8 cellular contexts compared by ENCODE assay signal in genomic region chr3:183884097-183884436, GRCh38. TPM values are rescaled to one million over a fixed set of nuclear protein-coding genes. Genes with fewer than 3 reads are reported as not detected.
DNase-seq lines count a peak whose midpoint lies in the region; ATAC-seq, FAIRE-seq and TF ChIP-seq lines count a peak whose summit lies in the region.

No MANE protein-coding gene starts in this region.

- H3K9me3 ChIP-seq in keratinocyte (ENCODE audit: control insufficient read depth, low read depth, low read length) (no peaks in the 10 kb centered on the region), thoracic aorta (no peaks in the 10 kb centered on the region)

- H3K4me3 ChIP-seq in keratinocyte (ENCODE audit: control insufficient read depth in 2 of 3, extremely low read depth in 1 of 3, insufficient read depth in 2 of 3, low read depth in 1 of 3, low read length in 3 of 3) (peak overlapping the region; percentile 77 to 90 (median 85)), thoracic aorta (peak overlapping the region; percentile 82)

- FAIRE-seq in keratinocyte (lab: Jason Lieb, UNC), result no peak

- H3K9ac ChIP-seq in keratinocyte (ENCODE audit: control insufficient read depth, extremely low read depth, insufficient read depth, low read length), result peak overlapping the region; percentile 85

- peak overlapping the region; percentile 73 for H3K27ac ChIP-seq in keratinocyte (ENCODE audit: control insufficient read depth, insufficient read depth, low read length)
- H3K27ac ChIP-seq in thoracic aorta, result peak overlapping the region; percentile 60 to 62

- peak overlapping the region; percentile 88 for H3K4me2 ChIP-seq in keratinocyte (ENCODE audit: control insufficient read depth, extremely low read depth, insufficient read depth, low read depth, low read length)

- TF ChIP-seq CTCF in keratinocyte (optimal IDR thresholded peaks at IDR 0.05 in 1 of 3, IDR thresholded peaks at IDR 0.05 in 1 of 3, conservative IDR thresholded peaks at IDR 0.05 in 1 of 3; ENCODE audit: extremely low read depth in 1 of 3, insufficient read depth in 2 of 3, low read length in 3 of 3) (no peak), thoracic aorta (IDR thresholded peaks at IDR 0.05) (no peak)

- no peaks in the 10 kb centered on the region for H3K36me3 ChIP-seq in keratinocyte (ENCODE audit: control insufficient read depth in 2 of 2, extremely low read depth in 1 of 2, insufficient read depth in 2 of 2, low read length in 2 of 2)
- H3K36me3 ChIP-seq in thoracic aorta, result no peaks in the 10 kb centered on the region

- H3K79me2 ChIP-seq in keratinocyte (ENCODE audit: control insufficient read depth, insufficient read depth, low read length), result peaks cover 51% of the 10 kb centered on the region

- H3K9me3 Mint-ChIP-seq in activated CD4-positive, alpha-beta T cell treated with anti-CD3 and anti-CD28 coated beads, Interleukin-2, amount 10 ng/mL, durations not matched to agents 7 days and 5 days, result no peaks in the 10 kb centered on the region
- H3K9me3 Mint-ChIP-seq in activated T-helper 17 cell treated with anti-CD3 and anti-CD28 coated beads, Interleukin-2, amount 50 U/mL, for 72 hours, result no peaks in the 10 kb centered on the region

- peak overlapping the region; percentile 100 for H2AFZ ChIP-seq in keratinocyte (ENCODE audit: control insufficient read depth, low read length)

- no peak for ATAC-seq in activated T-helper 17 cell treated with anti-CD3 and anti-CD28 coated beads, Interleukin-2, amount 50 U/mL, for 72 hours (replicated peaks)
- ATAC-seq in thoracic aorta (ENCODE audit: insufficient number of reproducible peaks, low FRiP score, low read depth) (no peak), HG03354 (IDR thresholded peaks at IDR 0.05; ENCODE audit: poor library complexity, severe bottlenecking, unreplicated experiment) (no peak)

- peaks cover 12% of the 10 kb centered on the region for H3K4me1 ChIP-seq in keratinocyte (ENCODE audit: control insufficient read depth, extremely low read depth, insufficient read depth, low read length)
- H3K4me1 ChIP-seq in thoracic aorta (ENCODE audit: control insufficient read depth in 1 of 2, low read depth in 2 of 2), result peaks cover 14 to 21% of the 10 kb centered on the region in 2 donors

- peak overlapping the region; percentile 94 for H3K27ac Mint-ChIP-seq in activated CD4-positive, alpha-beta T cell treated with anti-CD3 and anti-CD28 coated beads, Interleukin-2, amount 10 ng/mL, durations not matched to agents 7 days and 5 days
- H3K27ac Mint-ChIP-seq in activated T-helper 17 cell treated with anti-CD3 and anti-CD28 coated beads, Interleukin-2, amount 50 U/mL, for 72 hours, result peak overlapping the region; percentile 90

- H3K27me3 ChIP-seq in keratinocyte (ENCODE audit: control insufficient read depth, extremely low read depth, insufficient read depth, low read length) (no peaks in the 10 kb centered on the region), thoracic aorta (replicated peaks; ENCODE audit: insufficient read depth) (no peaks in the 10 kb centered on the region)

- POLR2A ChIA-PET in activated CD4-positive, alpha-beta T cell treated with anti-CD3 and anti-CD28 coated beads, Interleukin-2, amount 10 ng/mL, durations not matched to agents 7 days and 5 days (lab: Charles Lee), result no interaction called here

- H3K27me3 Mint-ChIP-seq in activated CD4-positive, alpha-beta T cell treated with anti-CD3 and anti-CD28 coated beads, Interleukin-2, amount 10 ng/mL, durations not matched to agents 7 days and 5 days, result peaks cover 2% of the 10 kb centered on the region
- H3K27me3 Mint-ChIP-seq in activated T-helper 17 cell treated with anti-CD3 and anti-CD28 coated beads, Interleukin-2, amount 50 U/mL, for 72 hours, result no peaks in the 10 kb centered on the region

- peaks cover 7% of the 10 kb centered on the region for H3K36me3 Mint-ChIP-seq in activated CD4-positive, alpha-beta T cell treated with anti-CD3 and anti-CD28 coated beads, Interleukin-2, amount 10 ng/mL, durations not matched to agents 7 days and 5 days (ENCODE audit: low read depth)
- peaks cover 10% of the 10 kb centered on the region for H3K36me3 Mint-ChIP-seq in activated T-helper 17 cell treated with anti-CD3 and anti-CD28 coated beads, Interleukin-2, amount 50 U/mL, for 72 hours (ENCODE audit: low read depth)

- H4K20me1 ChIP-seq in keratinocyte (ENCODE audit: control insufficient read depth, extremely low read depth, insufficient read depth, low read length), result no peaks in the 10 kb centered on the region

- DNase-seq in activated CD4-positive, alpha-beta T cell treated with anti-CD3 and anti-CD28 coated beads, Interleukin-2, amount 10 ng/mL, durations not matched to agents 7 days and 5 days, result no peak
- DNase-seq in activated CD4-positive, alpha-beta T cell treated with anti-CD3 and anti-CD28 coated beads, Interleukin-2, amount 50 U/mL, for 48 hours, result no peak
- DNase-seq in keratinocyte (ENCODE audit: low read depth, low spot score), result no peak
- DNase-seq in thoracic aorta (ENCODE audit: low spot score), result no peak
- no peak for DNase-seq in NCI-H69 (lab: John Stamatoyannopoulos, UW)
- no peak for DNase-seq in NCI-H1048 (lab: John Stamatoyannopoulos, UW)

- CTCF ChIA-PET in activated CD4-positive, alpha-beta T cell treated with anti-CD3 and anti-CD28 coated beads, Interleukin-2, amount 10 ng/mL, durations not matched to agents 7 days and 5 days (lab: Charles Lee), result interaction anchor here (0.6 to 2.6 kb wide), 27 partner anchors 9 to 490 kb away, joined by 3 to 42 read pairs (median 3); no protein-coding TSS in a partner anchor

- H3K9me1 ChIP-seq in keratinocyte (ENCODE audit: control insufficient read depth, extremely low read depth, insufficient read depth, low read length), result no peaks in the 10 kb centered on the region

- dilution Hi-C loops in keratinocyte (cut with MboI; ENCODE audit: extremely low pct_ligation_motif_present, low sequenced_read_pairs), result no loop called here

- H3K4me3 Mint-ChIP-seq in activated CD4-positive, alpha-beta T cell treated with anti-CD3 and anti-CD28 coated beads, Interleukin-2, amount 10 ng/mL, durations not matched to agents 7 days and 5 days, result peak overlapping the region; percentile 95
- peak overlapping the region; percentile 92 for H3K4me3 Mint-ChIP-seq in activated T-helper 17 cell treated with anti-CD3 and anti-CD28 coated beads, Interleukin-2, amount 50 U/mL, for 72 hours

- H3K4me1 Mint-ChIP-seq in activated CD4-positive, alpha-beta T cell treated with anti-CD3 and anti-CD28 coated beads, Interleukin-2, amount 10 ng/mL, durations not matched to agents 7 days and 5 days, result peaks cover 34% of the 10 kb centered on the region
- peaks cover 14% of the 10 kb centered on the region for H3K4me1 Mint-ChIP-seq in activated T-helper 17 cell treated with anti-CD3 and anti-CD28 coated beads, Interleukin-2, amount 50 U/mL, for 72 hours

RNA-seq across cellular contexts. Expression of gene PARL, which starts 0.6 kb away (rescaled TPM):
- 10 to 100 TPM; 40.7 to 41.4 TPM for total RNA-seq in activated CD4-positive, alpha-beta T cell treated with anti-CD3 and anti-CD28 coated beads, Interleukin-2, amount 10 ng/mL, durations not matched to agents 7 days and 5 days
- 10 to 100 TPM; 78.9 to 97.6 TPM for total RNA-seq in activated T-helper 17 cell treated with anti-CD3 and anti-CD28 coated beads, Interleukin-2, amount 50 U/mL, for 72 hours
- 52.2 to 68.9 TPM (median 61.4 TPM) in 3 replicates for polyA plus RNA-seq in keratinocyte
- 10.4 TPM for polyA plus RNA-seq in keratinocyte (2011; ENCODE audit: low read depth)
- 59.9 and 77.9 TPM in 2 replicates for polyA plus RNA-seq in keratinocyte (2011; cell fraction: cytosol; rRNA removed)
- 34.5 and 41.7 TPM in 2 replicates for polyA plus RNA-seq in keratinocyte (2011; cell fraction: nucleus; rRNA removed)
- polyA plus RNA-seq in keratinocyte (2012; ENCODE audit: low replicate concordance), result 39.9 and 58.6 TPM in 2 replicates
- 8.9 to 36.7 TPM (median 22.0 TPM) in 3 replicates for polyA minus RNA-seq in keratinocyte
- polyA minus RNA-seq in keratinocyte (2011; cell fraction: cytosol; rRNA and poly(A)+ RNA removed), result 30.3 TPM
- polyA minus RNA-seq in keratinocyte (2011; cell fraction: nucleus; rRNA and poly(A)+ RNA removed), result 7.2 and 18.0 TPM in 2 replicates
- total RNA-seq in thoracic aorta, result 10 to 100 TPM; 36.4 to 44.5 TPM

RNA-seq across cellular contexts. Expression of gene MAP6D1, which starts 58.7 kb away (rescaled TPM):
- 1 to 10 TPM in 1 of 2 experiments, under 1 TPM in 1; 0.83 to 1.8 TPM for total RNA-seq in activated CD4-positive, alpha-beta T cell treated with anti-CD3 and anti-CD28 coated beads, Interleukin-2, amount 10 ng/mL, durations not matched to agents 7 days and 5 days
- total RNA-seq in activated T-helper 17 cell treated with anti-CD3 and anti-CD28 coated beads, Interleukin-2, amount 50 U/mL, for 72 hours, result 1 to 10 TPM; 1.4 to 2.0 TPM
- 1.2 to 1.4 TPM (median 1.4 TPM) in 3 replicates for polyA plus RNA-seq in keratinocyte
- not detected for polyA plus RNA-seq in keratinocyte (2011; ENCODE audit: low read depth)
- polyA plus RNA-seq in keratinocyte (2011; cell fraction: cytosol; rRNA removed), result 1.0 and 2.4 TPM in 2 replicates
- polyA plus RNA-seq in keratinocyte (2011; cell fraction: nucleus; rRNA removed), result 1.7 and 1.9 TPM in 2 replicates
- polyA plus RNA-seq in keratinocyte (2012; ENCODE audit: low replicate concordance), result 1.1 and 2.0 TPM in 2 replicates
- not detected in 3 replicates for polyA minus RNA-seq in keratinocyte
- polyA minus RNA-seq in keratinocyte (2011; cell fraction: cytosol; rRNA and poly(A)+ RNA removed), result not detected
- not detected in 2 replicates for polyA minus RNA-seq in keratinocyte (2011; cell fraction: nucleus; rRNA and poly(A)+ RNA removed)
- total RNA-seq in thoracic aorta, result 1 to 10 TPM; 4.3 to 9.5 TPM
